1 cellular context compared by ENCODE assay signal in the genomic region with DNA sequence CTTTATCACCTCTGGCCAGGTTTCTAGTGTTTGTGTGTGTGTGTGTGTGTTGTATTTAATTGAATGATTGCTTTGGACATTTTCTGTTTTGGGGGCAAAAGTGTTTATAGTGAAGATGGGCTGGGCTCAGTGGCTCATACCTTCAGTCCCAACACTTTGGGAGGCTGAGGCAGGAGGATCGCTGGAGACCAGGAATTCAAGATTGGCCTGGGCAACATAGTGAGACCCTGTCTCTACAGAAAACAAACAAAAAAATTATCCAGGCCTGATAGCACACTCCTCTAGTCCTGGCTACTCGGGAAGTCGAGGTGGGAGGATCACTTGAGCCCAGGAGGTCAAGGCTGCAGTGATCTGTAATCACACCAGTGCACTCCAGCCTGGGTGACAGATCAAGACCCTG.
A peak's percentile ranks its signal among the peaks of the same experiment; 100 is the strongest.
TF ChIP-seq lines count a peak whose summit lies in the region.

No MANE protein-coding gene starts in this region.

TF ChIP-seq in HepG2, 621 proteins besides CTCF, POLR2A, EP300 and RAD21:
- TF ChIP-seq NFKB2 (CRISPR knock-in tag; IDR thresholded peaks at IDR 0.05; ENCODE audit: borderline replicate concordance) (no peak), REPIN1 (CRISPR knock-in tag; IDR thresholded peaks at IDR 0.05; ENCODE audit: borderline replicate concordance, low read depth) (no peak), NR1H2 (CRISPR knock-in tag; IDR thresholded peaks at IDR 0.05; ENCODE audit: borderline replicate concordance, low read depth) (no peak), ZNF296 (CRISPR knock-in tag; conservative IDR thresholded peaks at IDR 0.05) (no peak), ZNF121 (CRISPR knock-in tag; IDR thresholded peaks at IDR 0.05) (peak; percentile 43; the same call in 1 of the 2 replicates), JDP2 (CRISPR knock-in tag; IDR thresholded peaks at IDR 0.05; ENCODE audit: borderline replicate concordance) (no peak), PAWR (CRISPR knock-in tag; IDR thresholded peaks at IDR 0.05; ENCODE audit: borderline replicate concordance) (no peak)
